17 cellular contexts compared by ENCODE assay signal in genomic region chr4:99722662-99723061, GRCh38.
A peak's percentile ranks its signal among the peaks of the same experiment; 100 is the strongest.
DNase-seq lines count a peak whose midpoint lies in the region; ATAC-seq, FAIRE-seq and TF ChIP-seq lines count a peak whose summit lies in the region.
"Had no signal": no experiment of that assay in that cellular context is flagged by ENCODE, and none has a peak within 500 bp of the region (broad histone marks: within the 10 kb centered on the region; RNA-seq: fewer than 3 reads in every experiment).

No MANE protein-coding gene starts in this region.

- in situ Hi-C loops in gastrocnemius medialis (cut with MboI; ENCODE audit: low sequenced_read_pairs in 4 of 4) = no loop called here

- CTCF ChIA-PET in H1 (lab: Charles Lee; ENCODE audit: partially characterized antibody) = interaction anchor here (1.6 to 3.9 kb wide), 4 partner anchors 9 to 85 kb away, joined by 6 to 26 read pairs (median 10); no protein-coding TSS in a partner anchor

- peak overlapping the region; percentile 21 for H3K27ac ChIP-seq in HUES48 (ENCODE audit: low read depth, low read length)
- no peak overlapping the region for H3K27ac ChIP-seq in H1 (ENCODE audit: low read depth, low read length)
- H3K27ac ChIP-seq in gastrocnemius medialis = peak overlapping the region; percentile 89 to 95 (median 91)

- TF ChIP-seq EP300 in H1 (IDR thresholded peaks at IDR 0.05; ENCODE audit: borderline replicate concordance in 1 of 2, low read depth in 2 of 2, low read length in 2 of 2) = no peak

- no peaks in the 10 kb centered on the region for H3K27me3 ChIP-seq in HUES48 (ENCODE audit: control insufficient read depth, insufficient read depth, low read length)
- H3K27me3 ChIP-seq in H1 (replicated peaks in 1 of 4; ENCODE audit: control insufficient read depth in 3 of 4, extremely low read depth in 1 of 4, insufficient read depth in 3 of 4, low read length in 3 of 4) = no peaks in the 10 kb centered on the region
- H3K27me3 ChIP-seq in gastrocnemius medialis = no peaks in the 10 kb centered on the region

- no peak overlapping the region for H2BK20ac ChIP-seq in H1 (ENCODE audit: low read length)

- H3K23me2 ChIP-seq in H1 (ENCODE audit: low read depth, low read length) = no peaks in the 10 kb centered on the region

- H2BK120ac ChIP-seq in H1 (replicated peaks; ENCODE audit: low read depth, low read length) = no peak overlapping the region

- no peak overlapping the region for H4K91ac ChIP-seq in H1 (replicated peaks; ENCODE audit: insufficient read length, low read length)

- no peak overlapping the region for H3K23ac ChIP-seq in H1 (ENCODE audit: insufficient read length)

- H3K56ac ChIP-seq in H1 (replicated peaks; ENCODE audit: insufficient read length, low read depth, low read length) = no peak overlapping the region

- ATAC-seq in gastrocnemius medialis (peak; percentile 55 to 64), GM21423 (IDR thresholded peaks at IDR 0.05; ENCODE audit: unreplicated experiment) (no peak)
- ATAC-seq: activated CD4-positive, CD25-positive, alpha-beta regulatory T cell treated with anti-CD3 and anti-CD28 coated beads, Interleukin-2, amount 50 U/mL, for 24 hours; HCT116; Panc1 had no signal

- H3K9ac ChIP-seq in HUES48 (ENCODE audit: low read depth, low read length) = no peak overlapping the region
- H3K9ac ChIP-seq in H1 (replicated peaks in 1 of 4; ENCODE audit: extremely low read depth in 1 of 4, low read depth in 3 of 4, low read length in 3 of 4) = no peak overlapping the region

- no peak overlapping the region for H3K14ac ChIP-seq in H1 (ENCODE audit: insufficient read length)

- H3K36me3 ChIP-seq in HUES48 (ENCODE audit: control insufficient read depth, insufficient read depth, low read length) = no peaks in the 10 kb centered on the region
- no peaks in the 10 kb centered on the region for H3K36me3 ChIP-seq in H1 (ENCODE audit: control insufficient read depth in 2 of 4, insufficient read depth in 4 of 4, low read length in 3 of 4)
- H3K36me3 ChIP-seq in gastrocnemius medialis = no peaks in the 10 kb centered on the region

- no peak for TF ChIP-seq POLR2A in H1 (IDR thresholded peaks at IDR 0.05; ENCODE audit: control extremely low read depth in 1 of 2, low read depth in 2 of 2, low read length in 2 of 2)
- TF ChIP-seq POLR2A in gastrocnemius medialis (IDR thresholded peaks at IDR 0.05) = no peak

- no peak overlapping the region for H3K4me3 ChIP-seq in HUES48 (ENCODE audit: low read depth, low read length)
- no peak overlapping the region for H3K4me3 ChIP-seq in H1 (ENCODE audit: extremely low read depth in 1 of 4, insufficient read depth in 2 of 4, low read depth in 3 of 4, low read length in 4 of 4)
- H3K4me3 ChIP-seq in gastrocnemius medialis = no peak overlapping the region

- intact Hi-C loops in gastrocnemius medialis (cut with DNase I; ENCODE audit: low total_unique reads) = loop anchor here (2.0 to 5.0 kb wide), 6 partner anchors 44 to 398 kb away; partner anchors contain the start of gene C4orf54

- 0 out of 2 replicates have a peak overlapping the region, but pooled peaks have one; percentile 85 for H2AFZ ChIP-seq in H1 (ENCODE audit: low read length)

- TF ChIP-seq RAD21 in H1 (IDR thresholded peaks at IDR 0.05 in 1 of 2, conservative IDR thresholded peaks at IDR 0.05 in 1 of 2; ENCODE audit: low read depth in 2 of 2, low read length in 2 of 2) = no peak

- DNase-seq in H1 (ENCODE audit: low read depth in 1 of 2, low spot score in 2 of 2) = no peak
- peak; percentile 41 for DNase-seq in left kidney (ENCODE audit: low read depth, low spot score)
- peak in 1 of 2 donors; percentile 15 for DNase-seq in gastrocnemius medialis
- DNase-seq in GOT3 (lab: John Stamatoyannopoulos, UW) = no peak
- DNase-seq in midbrain (lab: John Stamatoyannopoulos, UW) = no peak
- no peak for DNase-seq in activated naive CD4-positive, alpha-beta T cell (lab: John Stamatoyannopoulos, UW)
- DNase-seq: DMS79; NCI-H1436 treated with DMSO at 0.1 percent for 48 hours; NCI-H524 treated with DMSO at 0.1 percent for 48 hours; stimulated activated CD4-positive, alpha-beta T cell treated with anti-CD3 and anti-CD28 coated beads, Interleukin-12 subunit alpha, Interleukin-12 subunit beta, amount 100 ng/mL, for 4 hours; substantia nigra had no signal

- H2BK15ac ChIP-seq in H1 (ENCODE audit: low read length) = no peak overlapping the region

- no peak overlapping the region for H2BK12ac ChIP-seq in H1 (ENCODE audit: low read depth, low read length)

- H3K4me1 ChIP-seq in HUES48 (ENCODE audit: control insufficient read depth, insufficient read depth, low read length) = peaks cover 22% of the 10 kb centered on the region
- H3K4me1 ChIP-seq in H1 (replicated peaks in 1 of 4; ENCODE audit: control insufficient read depth in 3 of 4, insufficient read depth in 4 of 4, low read length in 3 of 4) = peaks cover 0 to 8% (median 1%) of the 10 kb centered on the region in 4 experiments; a peak in 5 of 7 replicates
- H3K4me1 ChIP-seq in gastrocnemius medialis = peaks cover 38 to 48% of the 10 kb centered on the region in 2 donors

- 88% methylated on average over 4 of the region's 4 CpGs; no CpG with 5 or more reads in 1 of the 2 experiments for WGBS in H1 (ENCODE audit: extremely low coverage in 1 of 2, insufficient coverage in 1 of 2, insufficient read length in 1 of 2, insufficient replicate concordance in 2 of 2, low coverage in 1 of 2, low lambda C conversion rate in 2 of 2, missing lambda C conversion rate in 1 of 2), 2 experiments

- H4K5ac ChIP-seq in H1 (ENCODE audit: insufficient read length, low read depth, low read length) = no peak overlapping the region

- TF ChIP-seq CTCF in H1 (IDR thresholded peaks at IDR 0.05; ENCODE audit: control extremely low read depth in 1 of 3, insufficient read depth in 1 of 3, low read depth in 1 of 3, low read length in 3 of 3) (no peak), gastrocnemius medialis (IDR thresholded peaks at IDR 0.05 in 4 of 5, conservative IDR thresholded peaks at IDR 0.05 in 1 of 5) (no peak)

- FAIRE-seq in H1 (lab: Jason Lieb, UNC) = no peak
- FAIRE-seq: colon had no signal

- H3K79me1 ChIP-seq in H1 (ENCODE audit: low read depth, low read length) = no peaks in the 10 kb centered on the region

- no peak overlapping the region for H4K8ac ChIP-seq in H1 (ENCODE audit: extremely low read depth, insufficient read depth, low read length)

- no peaks in the 10 kb centered on the region for H3K79me2 ChIP-seq in H1 (ENCODE audit: control insufficient read depth in 1 of 2, insufficient read depth in 2 of 2, low read length in 2 of 2)

- peaks cover 3% of the 10 kb centered on the region; the same call in 1 of the 2 replicates for H3K9me3 ChIP-seq in HUES48 (ENCODE audit: control insufficient read depth, insufficient read depth, low read length)
- H3K9me3 ChIP-seq in H1 (ENCODE audit: insufficient read depth in 2 of 2, low read depth in 1 of 2, low read length in 1 of 2) = peaks cover 0 to 5% of the 10 kb centered on the region in 2 experiments; a peak in 1 of 4 replicates
- H3K9me3 ChIP-seq in gastrocnemius medialis = no peaks in the 10 kb centered on the region

- no peak overlapping the region for H2AK5ac ChIP-seq in H1 (ENCODE audit: low read depth, low read length)

- no peak overlapping the region for H3K4ac ChIP-seq in H1 (replicated peaks; ENCODE audit: insufficient read length, low read depth, low read length)

- H3K18ac ChIP-seq in H1 (ENCODE audit: extremely low read depth, low read length) = no peak overlapping the region

- H3K4me2 ChIP-seq in H1 (ENCODE audit: insufficient read depth in 1 of 2, low read depth in 2 of 2, low read length in 2 of 2) = no peak overlapping the region

- H2BK5ac ChIP-seq in H1 (ENCODE audit: low read depth, low read length) = no peak overlapping the region

- POLR2A ChIA-PET in H1 (lab: Charles Lee; ENCODE audit: partially characterized antibody) = no interaction called here

- no peaks in the 10 kb centered on the region for H4K20me1 ChIP-seq in H1 (replicated peaks in 1 of 2; ENCODE audit: control insufficient read depth in 1 of 2, insufficient read depth in 2 of 2, low read length in 2 of 2)

TF ChIP-seq in H1, 55 proteins besides CTCF, POLR2A, EP300 and RAD21:
- TF ChIP-seq BRCA1 (IDR thresholded peaks at IDR 0.05; ENCODE audit: low read depth, low read length) = no peak
- no peak for TF ChIP-seq SIRT6 (IDR thresholded peaks at IDR 0.05; ENCODE audit: low read length)
- TF ChIP-seq SP4 (IDR thresholded peaks at IDR 0.05; ENCODE audit: low read length) = no peak
- TF ChIP-seq ATF3 (IDR thresholded peaks at IDR 0.05; ENCODE audit: insufficient read depth, low read depth, low read length) = no peak
- TF ChIP-seq CEBPB (IDR thresholded peaks at IDR 0.05; ENCODE audit: low read depth, low read length) = no peak
- no peak for TF ChIP-seq CHD1 (IDR thresholded peaks at IDR 0.05; ENCODE audit: low read depth, low read length)
- TF ChIP-seq HDAC6 (IDR thresholded peaks at IDR 0.05; ENCODE audit: low read depth, low read length) = no peak
